29 cellular contexts compared by ENCODE assay signal in the genomic region with DNA sequence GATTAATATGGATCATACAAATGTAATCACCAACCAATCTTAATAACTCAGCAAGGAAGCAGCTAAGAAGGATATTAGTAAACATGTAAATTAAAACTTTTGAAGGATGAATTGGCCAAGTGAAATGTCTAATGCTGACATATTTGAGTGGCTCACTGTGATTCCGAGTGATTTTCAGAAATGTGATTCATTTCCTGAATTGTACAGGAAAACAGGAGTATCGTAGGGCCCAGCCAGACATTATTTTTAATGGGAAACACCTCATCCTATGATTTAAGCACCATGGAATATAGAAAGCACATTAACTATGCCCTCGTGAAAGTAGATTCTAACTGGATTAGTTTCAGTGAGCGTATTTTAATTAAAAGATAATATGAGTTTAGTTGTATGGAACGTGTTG.
"Had no signal": no experiment of that assay in that cellular context is flagged by ENCODE, and none has a peak within 500 bp of the region (broad histone marks: within the 10 kb centered on the region; RNA-seq: fewer than 3 reads in every experiment).

No MANE protein-coding gene starts in this region.

- H3K36me3 ChIP-seq: brain microvascular endothelial cell, colonic mucosa, gastrocnemius medialis, heart left ventricle, WERI-Rb-1 had no signal

- H3K27me3 ChIP-seq: brain microvascular endothelial cell, colonic mucosa, gastrocnemius medialis had no signal

- H3K27ac ChIP-seq: brain microvascular endothelial cell, colonic mucosa, gastrocnemius medialis, heart left ventricle, WERI-Rb-1 had no signal

- ATAC-seq: activated CD4-positive, CD25-positive, alpha-beta regulatory T cell treated with anti-CD3 and anti-CD28 coated beads, Interleukin-2, amount 50 U/mL, for 24 hours; activated CD8-positive, alpha-beta T cell treated with anti-CD3 and anti-CD28 coated beads for 36 hours; activated T-cell treated with anti-CD3 and anti-CD28 coated beads, Interleukin-2, amount 50 U/mL, for 4 hours; activated T-helper 17 cell treated with anti-CD3 and anti-CD28 coated beads, Interleukin-2, amount 50 U/mL, for 72 hours; esophagus mucosa; gastrocnemius medialis; heart left ventricle; T-helper 17 cell had no signal

- H3K9me3 ChIP-seq: colonic mucosa, gastrocnemius medialis, heart left ventricle had no signal

- H3K4me1 ChIP-seq: colonic mucosa, gastrocnemius medialis, heart left ventricle had no signal

- DNase-seq: activated B cell treated with CpG ODN at 0.5 μM for 24 hours; activated CD4-positive, alpha-beta T cell treated with anti-CD3 and anti-CD28 coated beads for 48 hours; activated CD4-positive, alpha-beta T cell treated with anti-CD3 and anti-CD28 coated beads, Interleukin-2, amount 50 U/mL, for 1 hour; activated CD4-positive, alpha-beta T cell treated with anti-CD3 and anti-CD28 coated beads, Interleukin-2, amount 50 U/mL, for 48 hours; activated CD8-positive, alpha-beta memory T cell treated with anti-CD3 and anti-CD28 coated beads for 24 hours; activated CD8-positive, alpha-beta T cell treated with anti-CD3 and anti-CD28 coated beads for 36 hours; activated effector memory CD4-positive, alpha-beta T cell treated with Interleukin-2 at 50 U/mL for 16 hours; activated gamma-delta T cell treated with Interleukin-2 at 50 U/mL for 16 hours; activated naive CD4-positive, alpha-beta T cell treated with anti-CD3 and anti-CD28 coated beads, Interleukin-2, amount 50 U/mL, for 16 hours; activated naive CD4-positive, alpha-beta T cell treated with Interleukin-2 at 50 U/mL for 16 hours; activated T-cell treated with anti-CD3 and anti-CD28 coated beads, Interleukin-2, amount 50 U/mL, for 4 hours; amniotic stem cell; anterior cingulate cortex; brain microvascular endothelial cell; caudate nucleus; cerebellar nuclear complex; colonic mucosa; effector CD8-positive, alpha-beta T cell; foreskin fibroblast; gastrocnemius medialis; glutamatergic neuron; heart left ventricle; hypothalamus; T-helper 17 cell; T1000; WERI-Rb-1 had no signal

- H3K4me3 ChIP-seq: colonic mucosa, gastrocnemius medialis, heart left ventricle had no signal
